In genomic region chr7:23431596-23432284, GRCh38 we compare ENCODE assay signal across 1 cellular context.
TF ChIP-seq lines count a peak whose summit lies in the region.

No MANE protein-coding gene starts in this region.

TF ChIP-seq in WTC11, 78 proteins besides CTCF, POLR2A, EP300 and RAD21 (continued from another document):
- TF ChIP-seq AFF4 (CRISPR knock-in tag; IDR thresholded peaks at IDR 0.05; ENCODE audit: borderline replicate concordance), result no peak
- TF ChIP-seq ZBTB43 (CRISPR knock-in tag; IDR thresholded peaks at IDR 0.05), result no peak
- no peak for TF ChIP-seq JAZF1 (CRISPR knock-in tag; IDR thresholded peaks at IDR 0.05)
- no peak for TF ChIP-seq NR3C1 (CRISPR knock-in tag; conservative IDR thresholded peaks at IDR 0.05; ENCODE audit: low read depth)
- TF ChIP-seq USF1 (CRISPR knock-in tag; IDR thresholded peaks at IDR 0.05), result no peak
